ENCODE assay signal across 17 cellular contexts in the genomic region with DNA sequence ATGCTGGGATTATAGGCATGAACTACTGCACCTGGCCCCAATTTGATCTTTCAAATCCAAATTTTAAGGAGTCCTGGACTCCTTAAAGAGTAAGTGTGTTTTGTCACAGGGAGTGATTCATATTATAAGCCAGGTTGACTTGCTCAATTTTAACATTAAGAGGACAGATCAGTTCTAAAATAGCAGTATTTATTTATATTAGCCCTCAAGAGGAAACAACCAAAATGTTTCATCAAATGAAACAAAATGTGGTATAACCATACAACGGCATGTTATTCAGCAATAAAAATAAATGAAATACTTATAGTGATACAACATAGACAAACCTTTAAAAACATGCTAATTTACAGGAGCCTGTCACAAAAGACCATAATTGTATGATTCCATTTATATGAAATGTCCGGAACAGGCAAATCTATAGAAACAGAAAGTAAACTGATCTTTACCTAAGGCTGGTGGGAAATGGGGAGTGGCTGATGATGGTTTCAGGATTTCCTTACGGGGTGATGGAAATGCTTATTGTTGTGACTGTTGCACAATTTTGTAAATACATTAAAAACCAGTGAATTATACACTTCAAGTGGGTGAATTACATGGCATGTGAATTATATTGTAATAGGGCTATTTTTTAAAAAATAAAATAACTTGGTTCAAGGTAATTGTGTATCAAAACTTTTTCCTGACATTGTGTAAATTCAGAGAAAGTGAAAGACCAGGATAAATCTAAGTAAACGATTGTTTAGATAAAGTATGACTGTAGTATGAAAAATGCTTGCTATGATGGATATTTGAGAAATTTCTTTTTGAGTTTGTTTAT.
A peak's percentile ranks its signal among the peaks of the same experiment; 100 is the strongest.
DNase-seq lines count a peak whose midpoint lies in the region; ATAC-seq, FAIRE-seq and TF ChIP-seq lines count a peak whose summit lies in the region.
"Had no signal": no experiment of that assay in that cellular context is flagged by ENCODE, and none has a peak within 500 bp of the region (broad histone marks: within the 10 kb centered on the region; RNA-seq: fewer than 3 reads in every experiment).

No MANE protein-coding gene starts in this region.

- FAIRE-seq in keratinocyte (lab: Jason Lieb, UNC) = no peak

- H3K9ac ChIP-seq in PC-3 (ENCODE audit: low read length) (peak overlapping the region; percentile 93), keratinocyte (ENCODE audit: control insufficient read depth, extremely low read depth, insufficient read depth, low read length) (peak overlapping the region; percentile 83)

- H3K4me2 ChIP-seq in PC-3 (ENCODE audit: low read length) = peak overlapping the region; percentile 78
- peak overlapping the region; percentile 85 for H3K4me2 ChIP-seq in keratinocyte (ENCODE audit: control insufficient read depth, extremely low read depth, insufficient read depth, low read depth, low read length)

- peak overlapping the region; percentile 50 for H3K4me3 ChIP-seq in PC-3 (ENCODE audit: low read length)
- H3K4me3 ChIP-seq in cardiac fibroblast (replicated peaks in 1 of 2; ENCODE audit: low read depth in 2 of 2, low read length in 2 of 2) = peak overlapping the region in 1 of 2 donors; percentile 22
- H3K4me3 ChIP-seq in keratinocyte (ENCODE audit: control insufficient read depth in 2 of 3, extremely low read depth in 1 of 3, insufficient read depth in 2 of 3, low read depth in 1 of 3, low read length in 3 of 3) = no peak overlapping the region
- H3K4me3 ChIP-seq: ascending aorta had no signal

- BruUV-seq in PC-3 (replicated peaks; lab: Mats Ljungman, UMichigan) = no TSS peak

- DNase-seq in EH (ENCODE audit: low read depth) = peak; percentile 38
- peak; percentile 78 for DNase-seq in PC-3
- DNase-seq in cardiac fibroblast (ENCODE audit: low read depth in 2 of 2) = peak; percentile 49 to 79
- no peak for DNase-seq in keratinocyte (ENCODE audit: low read depth, low spot score)
- DNase-seq in NCI-H2227 treated with DMSO at 0.1 percent for 48 hours (lab: John Stamatoyannopoulos, UW) = no peak
- DNase-seq in GM20000 (ENCODE audit: low spot score) = no peak
- DNase-seq in activated T-cell treated with anti-CD3 and anti-CD28 coated beads, Interleukin-2, amount 50 U/mL, for 24 hours = no peak
- no peak for DNase-seq in NCI-H2029 treated with DMSO at 0.1 percent for 48 hours (lab: John Stamatoyannopoulos, UW)
- DNase-seq: activated CD8-positive, alpha-beta memory T cell treated with anti-CD3 and anti-CD28 coated beads for 24 hours; foreskin melanocyte; NCI-H146; NCI-H524 had no signal

- no peaks in the 10 kb centered on the region for H3K27me3 Mint-ChIP-seq in activated T-cell treated with anti-CD3 and anti-CD28 coated beads, Interleukin-2, amount 50 U/mL, for 24 hours
- H3K27me3 Mint-ChIP-seq: activated T-helper 17 cell treated with anti-CD3 and anti-CD28 coated beads, Interleukin-2, amount 50 U/mL, for 72 hours; B cell had no signal

- H4K20me1 ChIP-seq in PC-3 (ENCODE audit: low read length) = no peaks in the 10 kb centered on the region
- no peaks in the 10 kb centered on the region for H4K20me1 ChIP-seq in keratinocyte (ENCODE audit: control insufficient read depth, extremely low read depth, insufficient read depth, low read length)

- H3K27ac ChIP-seq in PC-3 (ENCODE audit: low read length) (peak overlapping the region; percentile 99), keratinocyte (ENCODE audit: control insufficient read depth, insufficient read depth, low read length) (peak overlapping the region; percentile 99)
- H3K27ac ChIP-seq: HL-60 had no signal

- CTCF ChIA-PET in PC-3 (lab: Charles Lee) = interaction anchor here (1.4 kb wide), 1 partner anchor 60 kb away, joined by 9 read pairs; no protein-coding TSS in a partner anchor

- H3K79me2 ChIP-seq in PC-3 (ENCODE audit: low read length) (no peaks in the 10 kb centered on the region), keratinocyte (ENCODE audit: control insufficient read depth, insufficient read depth, low read length) (no peaks in the 10 kb centered on the region)

- dilution Hi-C loops in keratinocyte (cut with MboI; ENCODE audit: extremely low pct_ligation_motif_present, low sequenced_read_pairs) = no loop called here

- H2AFZ ChIP-seq in PC-3 (ENCODE audit: low read length) (peak overlapping the region; percentile 56), keratinocyte (ENCODE audit: control insufficient read depth, low read length) (peak overlapping the region; percentile 66)

- no peaks in the 10 kb centered on the region for H3K9me2 ChIP-seq in PC-3 (replicated peaks; ENCODE audit: low read length)

- intact Hi-C loops in PC-3 (cut with micrococcal nuclease) = loop anchor here (1.0 to 5.0 kb wide), 9 partner anchors 59 to 1037 kb away; no protein-coding TSS in a partner anchor

- H3K9me3 ChIP-seq in PC-3 (ENCODE audit: low read length) (no peaks in the 10 kb centered on the region), keratinocyte (ENCODE audit: control insufficient read depth, low read depth, low read length) (no peaks in the 10 kb centered on the region)
- H3K9me3 ChIP-seq: ascending aorta had no signal

- no peak overlapping the region for H3K4me3 Mint-ChIP-seq in activated T-cell treated with anti-CD3 and anti-CD28 coated beads, Interleukin-2, amount 50 U/mL, for 24 hours
- H3K4me3 Mint-ChIP-seq: activated T-helper 17 cell treated with anti-CD3 and anti-CD28 coated beads, Interleukin-2, amount 50 U/mL, for 72 hours; B cell; WTC11 had no signal

- H3F3A ChIP-seq in PC-3 (ENCODE audit: low read length, unreplicated experiment) = peaks cover 23% of the 10 kb centered on the region

- no peaks in the 10 kb centered on the region for H3K4me1 Mint-ChIP-seq in activated T-cell treated with anti-CD3 and anti-CD28 coated beads, Interleukin-2, amount 50 U/mL, for 24 hours (ENCODE audit: low read depth)
- H3K4me1 Mint-ChIP-seq: activated T-helper 17 cell treated with anti-CD3 and anti-CD28 coated beads, Interleukin-2, amount 50 U/mL, for 72 hours; B cell had no signal

- H3K27me3 ChIP-seq in PC-3 (ENCODE audit: low read length) (no peaks in the 10 kb centered on the region), keratinocyte (ENCODE audit: control insufficient read depth, extremely low read depth, insufficient read depth, low read length) (no peaks in the 10 kb centered on the region)
- H3K27me3 ChIP-seq: ascending aorta had no signal

- H3K36me3 ChIP-seq in PC-3 (ENCODE audit: low read depth, low read length) = peaks cover 8% of the 10 kb centered on the region; the same call in 1 of the 2 replicates
- H3K36me3 ChIP-seq in keratinocyte (ENCODE audit: control insufficient read depth in 2 of 2, extremely low read depth in 1 of 2, insufficient read depth in 2 of 2, low read length in 2 of 2) = no peaks in the 10 kb centered on the region
- H3K36me3 ChIP-seq: ascending aorta had no signal

- no peak overlapping the region for H3K27ac Mint-ChIP-seq in activated T-cell treated with anti-CD3 and anti-CD28 coated beads, Interleukin-2, amount 50 U/mL, for 24 hours
- H3K27ac Mint-ChIP-seq: activated T-helper 17 cell treated with anti-CD3 and anti-CD28 coated beads, Interleukin-2, amount 50 U/mL, for 72 hours; B cell; WTC11 had no signal

- POLR2A ChIA-PET in PC-3 (lab: Charles Lee; ENCODE audit: unreplicated experiment) = interaction anchor here (0.7 kb wide), 1 partner anchor 1003 kb away, joined by 3 read pairs; no protein-coding TSS in a partner anchor

- peaks cover 2% of the 10 kb centered on the region for H3K9me3 Mint-ChIP-seq in activated T-cell treated with anti-CD3 and anti-CD28 coated beads, Interleukin-2, amount 50 U/mL, for 24 hours

- ATAC-seq in PC-3 = peak; percentile 9; the same call in 1 of the 2 replicates
- ATAC-seq: activated T-helper 17 cell treated with anti-CD3 and anti-CD28 coated beads, Interleukin-2, amount 50 U/mL, for 72 hours; WTC11 had no signal

- peaks cover 45% of the 10 kb centered on the region for H3K4me1 ChIP-seq in PC-3 (ENCODE audit: insufficient read depth, low read length)
- H3K4me1 ChIP-seq in keratinocyte (ENCODE audit: control insufficient read depth, extremely low read depth, insufficient read depth, low read length) = peaks cover 26% of the 10 kb centered on the region

- H3K36me3 Mint-ChIP-seq in activated T-cell treated with anti-CD3 and anti-CD28 coated beads, Interleukin-2, amount 50 U/mL, for 24 hours (ENCODE audit: low read depth) = no peaks in the 10 kb centered on the region

- TF ChIP-seq CTCF in PC-3 (conservative IDR thresholded peaks at IDR 0.05; ENCODE audit: low read depth, low read length) = no peak
- no peak for TF ChIP-seq CTCF in cardiac fibroblast (IDR thresholded peaks at IDR 0.05; ENCODE audit: low read depth, low read length)
- TF ChIP-seq CTCF in keratinocyte (optimal IDR thresholded peaks at IDR 0.05 in 1 of 3, IDR thresholded peaks at IDR 0.05 in 1 of 3, conservative IDR thresholded peaks at IDR 0.05 in 1 of 3; ENCODE audit: extremely low read depth in 1 of 3, insufficient read depth in 2 of 3, low read length in 3 of 3) = no peak
- no peak for TF ChIP-seq CTCF in GM20000 (IDR thresholded peaks at IDR 0.05; ENCODE audit: extremely low read depth, missing control alignments)

- no peaks in the 10 kb centered on the region for H3K9me1 ChIP-seq in keratinocyte (ENCODE audit: control insufficient read depth, extremely low read depth, insufficient read depth, low read length)

Comparison
In these comparisons a context has a peak if more than half of its experiments do, and no peak if none do; other contexts are left out.
1. DNase-seq: peak in EH (single experiment), PC-3 (single experiment) and cardiac fibroblast (2 of 2); none in keratinocyte (single experiment), NCI-H2227 treated with DMSO at 0.1 percent for 48 hours (single experiment), GM20000 (single experiment), activated T-cell treated with anti-CD3 and anti-CD28 coated beads, Interleukin-2, amount 50 U/mL, for 24 hours (single experiment) and NCI-H2029 treated with DMSO at 0.1 percent for 48 hours (single experiment).